Comparison of ENCODE assay signal across 1 cellular context in genomic region chr7:127650842-127651555, GRCh38.
A peak's percentile ranks its signal among the peaks of the same experiment; 100 is the strongest.
TF ChIP-seq lines count a peak whose summit lies in the region.

No MANE protein-coding gene starts in this region.

TF ChIP-seq in K562, 482 proteins besides CTCF, POLR2A, EP300 and RAD21 (continued from another document):
- TF ChIP-seq ZNF592 (IDR thresholded peaks at IDR 0.05): no peak
- TF ChIP-seq POLR2AphosphoS2 (IDR thresholded peaks at IDR 0.05; ENCODE audit: low read length): no peak; the same call in 1 of the 2 replicates
- no peak for TF ChIP-seq SMARCA4 (IDR thresholded peaks at IDR 0.05)
- TF ChIP-seq ZC3H11A (IDR thresholded peaks at IDR 0.05; ENCODE audit: low read depth, low read length): 0 out of 2 replicates have a peak, but pooled peaks have one; percentile 20
- 0 out of 2 replicates have a peak, but pooled peaks have one; percentile 11 for TF ChIP-seq RREB1 (CRISPR knock-in tag; IDR thresholded peaks at IDR 0.05)
- TF ChIP-seq TFAM (CRISPR knock-in tag; conservative IDR thresholded peaks at IDR 0.05): no peak
- TF ChIP-seq, protein P1, sequence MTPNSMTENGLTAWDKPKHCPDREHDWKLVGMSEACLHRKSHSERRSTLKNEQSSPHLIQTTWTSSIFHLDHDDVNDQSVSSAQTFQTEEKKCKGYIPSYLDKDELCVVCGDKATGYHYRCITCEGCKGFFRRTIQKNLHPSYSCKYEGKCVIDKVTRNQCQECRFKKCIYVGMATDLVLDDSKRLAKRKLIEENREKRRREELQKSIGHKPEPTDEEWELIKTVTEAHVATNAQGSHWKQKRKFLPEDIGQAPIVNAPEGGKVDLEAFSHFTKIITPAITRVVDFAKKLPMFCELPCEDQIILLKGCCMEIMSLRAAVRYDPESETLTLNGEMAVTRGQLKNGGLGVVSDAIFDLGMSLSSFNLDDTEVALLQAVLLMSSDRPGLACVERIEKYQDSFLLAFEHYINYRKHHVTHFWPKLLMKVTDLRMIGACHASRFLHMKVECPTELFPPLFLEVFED (CRISPR knock-in tag; conservative IDR thresholded peaks at IDR 0.05): 0 out of 2 replicates have a peak, but pooled peaks have one; percentile 6
- peak; percentile 66; the same call in 1 of the 2 replicates for TF ChIP-seq GTF2A2 (tag; IDR thresholded peaks at IDR 0.05)
- 0 out of 4 replicates have a peak, but pooled peaks of 1 of the 2 experiments have one; percentile 25 for TF ChIP-seq CSDE1 (IDR thresholded peaks at IDR 0.05)
- no peak for TF ChIP-seq HNRNPH1 (optimal IDR thresholded peaks at IDR 0.05; ENCODE audit: low read depth, low read length)
